ENCODE assay signal across 1 cellular context in the genomic region with DNA sequence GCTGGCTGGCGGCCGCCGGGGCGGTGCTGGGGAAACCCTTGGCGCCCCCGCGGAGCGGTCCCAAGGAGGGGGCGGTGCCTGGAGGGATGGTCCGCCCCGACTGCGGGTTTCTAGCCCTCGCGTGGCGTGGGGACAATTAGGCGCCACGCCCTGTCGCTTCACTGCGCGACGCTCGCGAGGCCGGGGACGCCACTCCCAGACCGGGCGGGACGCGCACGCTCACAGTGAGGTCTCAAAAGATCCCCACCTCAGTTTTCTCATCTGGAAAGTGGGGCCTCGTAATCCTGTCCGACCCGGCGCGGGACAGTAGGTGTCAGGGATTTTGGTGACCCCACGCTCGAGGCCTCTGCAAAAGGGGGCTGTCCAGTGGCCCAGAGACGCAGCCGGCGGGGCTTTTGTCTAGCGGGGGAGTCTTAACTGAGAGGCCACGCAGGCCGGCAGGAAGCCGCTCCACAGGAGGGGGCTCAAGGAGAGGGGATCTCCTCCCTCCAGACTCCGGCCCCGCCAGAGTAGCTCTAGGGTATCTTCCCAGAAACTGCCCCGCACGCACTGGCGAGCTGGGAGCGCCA.
TF ChIP-seq lines count a peak whose summit lies in the region.

No MANE protein-coding gene starts in this region.

TF ChIP-seq in HepG2, 621 proteins besides CTCF, POLR2A, EP300 and RAD21 (continued from another document and continues in another):
- TF ChIP-seq THAP7 (CRISPR knock-in tag; IDR thresholded peaks at IDR 0.05): no peak
- TF ChIP-seq AKNA (CRISPR knock-in tag; IDR thresholded peaks at IDR 0.05; ENCODE audit: borderline replicate concordance): 0 out of 2 replicates have a peak, but pooled peaks have one; percentile 3
- TF ChIP-seq NFE2L2 (IDR thresholded peaks at IDR 0.05; ENCODE audit: low read length): no peak
- 0 out of 2 replicates have a peak, but pooled peaks have one; percentile 38 for TF ChIP-seq ZNF3 (CRISPR knock-in tag; IDR thresholded peaks at IDR 0.05)
- TF ChIP-seq E2F5 (CRISPR knock-in tag; conservative IDR thresholded peaks at IDR 0.05): 0 out of 2 replicates have a peak, but pooled peaks have one; percentile 31
- TF ChIP-seq PBX3 (CRISPR knock-in tag; IDR thresholded peaks at IDR 0.05; ENCODE audit: borderline replicate concordance): no peak
- TF ChIP-seq MTF2 (CRISPR knock-in tag; IDR thresholded peaks at IDR 0.05; ENCODE audit: borderline replicate concordance): 0 out of 2 replicates have a peak, but pooled peaks have one; percentile 30
- TF ChIP-seq GABPB1 (CRISPR knock-in tag; IDR thresholded peaks at IDR 0.05): peak; percentile 52
- TF ChIP-seq, protein P1, sequence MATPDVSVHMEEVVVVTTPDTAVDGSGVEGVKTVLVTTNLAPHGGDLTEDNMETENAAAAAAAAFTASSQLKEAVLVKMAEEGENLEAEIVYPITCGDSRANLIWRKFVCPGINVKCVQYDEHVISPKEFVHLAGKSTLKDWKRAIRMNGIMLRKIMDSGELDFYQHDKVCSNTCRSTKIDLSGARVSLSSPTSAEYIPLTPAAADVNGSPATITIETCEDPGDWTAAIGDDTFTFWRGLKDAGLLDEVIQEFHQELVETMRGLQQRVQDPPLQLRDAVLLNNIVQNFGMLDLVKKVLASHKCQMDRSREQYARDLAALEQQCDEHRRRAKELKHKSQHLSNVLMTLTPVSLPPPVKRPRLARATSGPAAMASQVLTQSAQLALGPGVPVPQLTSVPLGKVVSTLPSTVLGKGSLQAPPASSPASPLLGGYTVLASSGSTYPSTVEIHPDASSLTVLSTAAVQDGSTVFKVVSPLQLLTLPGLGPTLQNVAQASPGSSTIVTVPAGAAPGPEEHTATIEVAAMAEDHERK (CRISPR knock-in tag; IDR thresholded peaks at IDR 0.05; ENCODE audit: low read depth): no peak
- no peak for TF ChIP-seq BCL6 (CRISPR knock-in tag; IDR thresholded peaks at IDR 0.05)
- no peak for TF ChIP-seq NR2C2 (CRISPR knock-in tag; IDR thresholded peaks at IDR 0.05; ENCODE audit: borderline replicate concordance)
- no peak for TF ChIP-seq GABPA (IDR thresholded peaks at IDR 0.05; ENCODE audit: low read depth, low read length)
- TF ChIP-seq GABPA (CRISPR knock-in tag; IDR thresholded peaks at IDR 0.05; ENCODE audit: low read depth): peak; percentile 22; the same call in 1 of the 2 replicates
- 0 out of 2 replicates have a peak, but pooled peaks have one; percentile 54 for TF ChIP-seq PCBP1 (IDR thresholded peaks at IDR 0.05; ENCODE audit: borderline replicate concordance, low read depth, low read length)
- TF ChIP-seq RBFOX2 (IDR thresholded peaks at IDR 0.05; ENCODE audit: low read depth, low read length): peak; percentile 11; the same call in 1 of the 2 replicates
- no peak for TF ChIP-seq TBP (CRISPR knock-in tag; IDR thresholded peaks at IDR 0.05)
- TF ChIP-seq, protein P2, sequence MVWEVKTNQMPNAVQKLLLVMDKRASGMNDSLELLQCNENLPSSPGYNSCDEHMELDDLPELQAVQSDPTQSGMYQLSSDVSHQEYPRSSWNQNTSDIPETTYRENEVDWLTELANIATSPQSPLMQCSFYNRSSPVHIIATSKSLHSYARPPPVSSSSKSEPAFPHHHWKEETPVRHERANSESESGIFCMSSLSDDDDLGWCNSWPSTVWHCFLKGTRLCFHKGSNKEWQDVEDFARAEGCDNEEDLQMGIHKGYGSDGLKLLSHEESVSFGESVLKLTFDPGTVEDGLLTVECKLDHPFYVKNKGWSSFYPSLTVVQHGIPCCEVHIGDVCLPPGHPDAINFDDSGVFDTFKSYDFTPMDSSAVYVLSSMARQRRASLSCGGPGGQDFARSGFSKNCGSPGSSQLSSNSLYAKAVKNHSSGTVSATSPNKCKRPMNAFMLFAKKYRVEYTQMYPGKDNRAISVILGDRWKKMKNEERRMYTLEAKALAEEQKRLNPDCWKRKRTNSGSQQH (CRISPR knock-in tag; IDR thresholded peaks at IDR 0.05; ENCODE audit: low read depth): peak; percentile 18; the same call in 1 of the 2 replicates
- no peak for TF ChIP-seq SP1 (IDR thresholded peaks at IDR 0.05)
- TF ChIP-seq SP1 (CRISPR knock-in tag; IDR thresholded peaks at IDR 0.05): peak; percentile 77
- TF ChIP-seq, protein P3, sequence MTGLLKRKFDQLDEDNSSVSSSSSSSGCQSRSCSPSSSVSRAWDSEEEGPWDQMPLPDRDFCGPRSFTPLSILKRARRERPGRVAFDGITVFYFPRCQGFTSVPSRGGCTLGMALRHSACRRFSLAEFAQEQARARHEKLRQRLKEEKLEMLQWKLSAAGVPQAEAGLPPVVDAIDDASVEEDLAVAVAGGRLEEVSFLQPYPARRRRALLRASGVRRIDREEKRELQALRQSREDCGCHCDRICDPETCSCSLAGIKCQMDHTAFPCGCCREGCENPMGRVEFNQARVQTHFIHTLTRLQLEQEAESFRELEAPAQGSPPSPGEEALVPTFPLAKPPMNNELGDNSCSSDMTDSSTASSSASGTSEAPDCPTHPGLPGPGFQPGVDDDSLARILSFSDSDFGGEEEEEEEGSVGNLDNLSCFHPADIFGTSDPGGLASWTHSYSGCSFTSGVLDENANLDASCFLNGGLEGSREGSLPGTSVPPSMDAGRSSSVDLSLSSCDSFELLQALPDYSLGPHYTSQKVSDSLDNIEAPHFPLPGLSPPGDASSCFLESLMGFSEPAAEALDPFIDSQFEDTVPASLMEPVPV (CRISPR knock-in tag; IDR thresholded peaks at IDR 0.05): 0 out of 2 replicates have a peak, but pooled peaks have one; percentile 8
- TF ChIP-seq NR1H2 (CRISPR knock-in tag; IDR thresholded peaks at IDR 0.05; ENCODE audit: borderline replicate concordance, low read depth): peak; percentile 55; the same call in 1 of the 2 replicates
- TF ChIP-seq ZNF30 (CRISPR knock-in tag; IDR thresholded peaks at IDR 0.05): 0 out of 2 replicates have a peak, but pooled peaks have one; percentile 81
- TF ChIP-seq HDAC2 (CRISPR knock-in tag; IDR thresholded peaks at IDR 0.05): peak; percentile 59; the same call in 1 of the 2 replicates
- TF ChIP-seq ETV5 (CRISPR knock-in tag; IDR thresholded peaks at IDR 0.05; ENCODE audit: borderline replicate concordance): no peak; the same call in 1 of the 2 replicates
- TF ChIP-seq ZNF709 (CRISPR knock-in tag; IDR thresholded peaks at IDR 0.05): 0 out of 2 replicates have a peak, but pooled peaks have one; percentile 5
- TF ChIP-seq ADNP (CRISPR knock-in tag; IDR thresholded peaks at IDR 0.05): peak; percentile 92
- 0 out of 2 replicates have a peak, but pooled peaks have one; percentile 40 for TF ChIP-seq ZNF431 (CRISPR knock-in tag; IDR thresholded peaks at IDR 0.05; ENCODE audit: borderline replicate concordance, low read depth)
- TF ChIP-seq ZNF83 (CRISPR knock-in tag; IDR thresholded peaks at IDR 0.05; ENCODE audit: borderline replicate concordance): peak; percentile 51; the same call in 1 of the 2 replicates
- no peak for TF ChIP-seq IKZF1 (IDR thresholded peaks at IDR 0.05)
- TF ChIP-seq, protein P4, sequence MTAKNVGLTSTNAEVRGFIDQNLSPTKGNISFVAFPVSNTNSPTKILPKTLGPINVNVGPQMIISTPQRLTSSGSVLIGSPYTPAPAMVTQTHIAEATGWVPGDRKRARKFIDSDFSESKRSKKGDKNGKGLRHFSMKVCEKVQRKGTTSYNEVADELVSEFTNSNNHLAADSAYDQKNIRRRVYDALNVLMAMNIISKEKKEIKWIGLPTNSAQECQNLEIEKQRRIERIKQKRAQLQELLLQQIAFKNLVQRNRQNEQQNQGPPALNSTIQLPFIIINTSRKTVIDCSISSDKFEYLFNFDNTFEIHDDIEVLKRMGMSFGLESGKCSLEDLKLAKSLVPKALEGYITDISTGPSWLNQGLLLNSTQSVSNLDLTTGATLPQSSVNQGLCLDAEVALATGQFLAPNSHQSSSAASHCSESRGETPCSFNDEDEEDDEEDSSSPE (CRISPR knock-in tag; IDR thresholded peaks at IDR 0.05): 0 out of 2 replicates have a peak, but pooled peaks have one; percentile 16
- TF ChIP-seq, protein P5, sequence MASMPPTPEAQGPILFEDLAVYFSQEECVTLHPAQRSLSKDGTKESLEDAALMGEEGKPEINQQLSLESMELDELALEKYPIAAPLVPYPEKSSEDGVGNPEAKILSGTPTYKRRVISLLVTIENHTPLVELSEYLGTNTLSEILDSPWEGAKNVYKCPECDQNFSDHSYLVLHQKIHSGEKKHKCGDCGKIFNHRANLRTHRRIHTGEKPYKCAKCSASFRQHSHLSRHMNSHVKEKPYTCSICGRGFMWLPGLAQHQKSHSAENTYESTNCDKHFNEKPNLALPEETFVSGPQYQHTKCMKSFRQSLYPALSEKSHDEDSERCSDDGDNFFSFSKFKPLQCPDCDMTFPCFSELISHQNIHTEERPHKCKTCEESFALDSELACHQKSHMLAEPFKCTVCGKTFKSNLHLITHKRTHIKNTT (CRISPR knock-in tag; IDR thresholded peaks at IDR 0.05): 0 out of 2 replicates have a peak, but pooled peaks have one; percentile 46
- peak; percentile 77; the same call in 1 of the 2 replicates for TF ChIP-seq ZNF414 (CRISPR knock-in tag; IDR thresholded peaks at IDR 0.05)
- peak; percentile 99 for TF ChIP-seq ZNF629 (CRISPR knock-in tag; conservative IDR thresholded peaks at IDR 0.05)
- TF ChIP-seq ZBTB4 (CRISPR knock-in tag; IDR thresholded peaks at IDR 0.05; ENCODE audit: borderline replicate concordance): no peak
- no peak for TF ChIP-seq ZNF605 (CRISPR knock-in tag; IDR thresholded peaks at IDR 0.05)
